12 cellular contexts compared by ENCODE assay signal in genomic region chr22:30830907-30831306, GRCh38.
A peak's percentile ranks its signal among the peaks of the same experiment; 100 is the strongest.
DNase-seq lines count a peak whose midpoint lies in the region; ATAC-seq and TF ChIP-seq lines count a peak whose summit lies in the region.
"Had no signal": no experiment of that assay in that cellular context is flagged by ENCODE, and none has a peak within 500 bp of the region (broad histone marks: within the 10 kb centered on the region; RNA-seq: fewer than 3 reads in every experiment).

No MANE protein-coding gene starts in this region.

- TF ChIP-seq CTCF in astrocyte of the cerebellum (IDR thresholded peaks at IDR 0.05; ENCODE audit: low read depth, low read length, missing control alignments): no peak
- no peak for TF ChIP-seq CTCF in vagina (IDR thresholded peaks at IDR 0.05)
- TF ChIP-seq CTCF in nephron progenitor cell (IDR thresholded peaks at IDR 0.05): no peak

- no peaks in the 10 kb centered on the region for H3K36me3 ChIP-seq in vagina
- H3K36me3 ChIP-seq: BLaER1, upper lobe of left lung had no signal

- no peak overlapping the region for H3K27ac ChIP-seq in right cardiac atrium (ENCODE audit: low read length)
- peak overlapping the region; percentile 77 for H3K27ac ChIP-seq in vagina
- H3K27ac ChIP-seq: BLaER1, KMS-11, upper lobe of left lung had no signal

- H3K9me3 ChIP-seq in right cardiac atrium (ENCODE audit: control insufficient read depth, low read length) (no peaks in the 10 kb centered on the region), vagina (no peaks in the 10 kb centered on the region)
- H3K9me3 ChIP-seq: BLaER1, upper lobe of left lung had no signal

- no peak overlapping the region for H3K4me3 Mint-ChIP-seq in nephron progenitor cell

- peaks cover 47% of the 10 kb centered on the region for H3K27me3 Mint-ChIP-seq in nephron progenitor cell (ENCODE audit: low read depth, poor library complexity)

- H3K4me1 Mint-ChIP-seq in nephron progenitor cell: no peaks in the 10 kb centered on the region

- H3K9me3 Mint-ChIP-seq in nephron progenitor cell: no peaks in the 10 kb centered on the region

- 25% methylated on average over 7 of the region's 7 CpGs for WGBS in right cardiac atrium

- intact Hi-C loops in right cardiac atrium (cut with DNase I) (no loop called here), cardiac septum (cut with DNase I) (no loop called here), vagina (cut with DNase I) (no loop called here)

- ATAC-seq in right cardiac atrium: peak; percentile 43 to 84
- ATAC-seq in GM21360 (IDR thresholded peaks at IDR 0.05; ENCODE audit: unreplicated experiment): no peak

- in situ Hi-C loops in astrocyte of the cerebellum (cut with HindIII; ENCODE audit: low sequenced_read_pairs): no loop called here

- no peaks in the 10 kb centered on the region for H3K27me3 ChIP-seq in right cardiac atrium (ENCODE audit: control insufficient read depth, insufficient read depth)
- H3K27me3 ChIP-seq in vagina: no peaks in the 10 kb centered on the region
- H3K27me3 ChIP-seq: BLaER1, upper lobe of left lung had no signal

- H3K4me1 ChIP-seq in right cardiac atrium (ENCODE audit: control insufficient read depth, insufficient read depth, low read length) (peaks cover 3% of the 10 kb centered on the region), vagina (peaks cover 5% of the 10 kb centered on the region)
- H3K4me1 ChIP-seq: BLaER1 had no signal

- no peak for DNase-seq in right cardiac atrium
- DNase-seq in cardiac septum (ENCODE audit: low spot score): no peak
- peak; percentile 89 for DNase-seq in astrocyte of the cerebellum (ENCODE audit: low read depth)
- peak; percentile 90 for DNase-seq in iris pigment epithelial cell (ENCODE audit: low read depth)
- DNase-seq in vagina (ENCODE audit: extremely low spot score in 2 of 2): no peak
- DNase-seq in nephron progenitor cell: no peak
- no peak for DNase-seq in T1000 (lab: John Stamatoyannopoulos, UW)
- DNase-seq: stimulated activated CD4-positive, alpha-beta T cell treated with anti-CD3 and anti-CD28 coated beads, Interleukin-4, amount 100 ng/mL, for 1 hour; upper lobe of left lung had no signal

- H3K36me3 Mint-ChIP-seq in nephron progenitor cell (ENCODE audit: low read depth): no peaks in the 10 kb centered on the region

- H3K27ac Mint-ChIP-seq in nephron progenitor cell: no peak overlapping the region

- no peak for TF ChIP-seq POLR2A in vagina (IDR thresholded peaks at IDR 0.05)

- H3K4me3 ChIP-seq in right cardiac atrium (ENCODE audit: low read length): no peak overlapping the region
- H3K4me3 ChIP-seq in astrocyte of the cerebellum (ENCODE audit: low read depth, low read length): no peak overlapping the region
- H3K4me3 ChIP-seq in vagina: no peak overlapping the region
- H3K4me3 ChIP-seq: BLaER1, upper lobe of left lung had no signal

Comparison
In these comparisons a context has a peak if more than half of its experiments do, and no peak if none do; other contexts are left out.
1. DNase-seq: peak in astrocyte of the cerebellum (single experiment) and iris pigment epithelial cell (single experiment); none in right cardiac atrium (0 of 3), cardiac septum (single experiment), vagina (0 of 2), nephron progenitor cell (single experiment) and T1000 (single experiment).